In genomic region chr12:117168976-117169375, GRCh38 we compare ENCODE assay signal across 28 cellular contexts.
"Had no signal": no experiment of that assay in that cellular context is flagged by ENCODE, and none has a peak within 500 bp of the region (broad histone marks: within the 10 kb centered on the region; RNA-seq: fewer than 3 reads in every experiment).

No MANE protein-coding gene starts in this region.

- H3K4me1 ChIP-seq: ascending aorta had no signal

- DNase-seq: activated B cell treated with CpG ODN at 0.5 μM for 24 hours; activated CD4-positive, alpha-beta memory T cell treated with anti-CD3 and anti-CD28 coated beads for 36 hours; activated CD4-positive, alpha-beta T cell treated with anti-CD3 and anti-CD28 coated beads for 4 hours; activated CD4-positive, alpha-beta T cell treated with anti-CD3 and anti-CD28 coated beads, Interleukin-2, amount 10 ng/mL, durations not matched to agents 24 days and 14 days; activated CD4-positive, alpha-beta T cell treated with anti-CD3 and anti-CD28 coated beads, Interleukin-2, amount 50 U/mL, for 1 hour; activated CD4-positive, alpha-beta T cell treated with anti-CD3 and anti-CD28 coated beads, Interleukin-2, amount 50 U/mL, for 4 hours; activated CD4-positive, CD25-positive, alpha-beta regulatory T cell treated with anti-CD3 and anti-CD28 coated beads, Interleukin-2, amount 50 U/mL, for 72 hours; activated CD8-positive, alpha-beta memory T cell treated with anti-CD3 and anti-CD28 coated beads, Interleukin-2, amount 50 U/mL, for 4 hours; activated CD8-positive, alpha-beta T cell treated with anti-CD3 and anti-CD28 coated beads for 36 hours; activated effector memory CD4-positive, alpha-beta T cell treated with anti-CD3 and anti-CD28 coated beads, Interleukin-2, amount 50 U/mL, for 16 hours; activated gamma-delta T cell treated with Interleukin-2 at 50 U/mL for 16 hours; activated naive CD4-positive, alpha-beta T cell; activated naive CD4-positive, alpha-beta T cell treated with anti-CD3 and anti-CD28 coated beads for 36 hours; activated naive CD4-positive, alpha-beta T cell treated with anti-CD3 and anti-CD28 coated beads, Interleukin-2, amount 50 U/mL, for 16 hours; activated naive CD8-positive, alpha-beta T cell treated with anti-CD3 and anti-CD28 coated beads for 36 hours; activated T-cell treated with anti-CD3 and anti-CD28 coated beads for 4 hours; activated T-cell treated with anti-CD3 and anti-CD28 coated beads, Interleukin-2, amount 50 U/mL, for 1 hour; activated T-cell treated with anti-CD3 and anti-CD28 coated beads, Interleukin-2, amount 50 U/mL, for 48 hours; amygdala; caudate nucleus; cerebellar nuclear complex; T-helper 1 cell; T-helper 2 cell; T-helper 9 cell had no signal

- H3K9me3 ChIP-seq: ascending aorta had no signal

- H3K4me3 ChIP-seq: ascending aorta, cardiac muscle cell had no signal

- ATAC-seq: activated CD8-positive, alpha-beta T cell treated with anti-CD3 and anti-CD28 coated beads for 36 hours; activated naive CD4-positive, alpha-beta T cell treated with anti-CD3 and anti-CD28 coated beads, Interleukin-2, amount 50 U/mL, for 72 hours; activated T-helper 17 cell treated with anti-CD3 and anti-CD28 coated beads, Interleukin-2, amount 50 U/mL, for 72 hours had no signal

- H3K27me3 ChIP-seq: ascending aorta, cardiac muscle cell had no signal

- H3K27ac ChIP-seq: ascending aorta, cardiac muscle cell had no signal
